9 cellular contexts compared by ENCODE assay signal in genomic region chr1:77413541-77414335, GRCh38.
DNase-seq lines count a peak whose midpoint lies in the region; ATAC-seq and TF ChIP-seq lines count a peak whose summit lies in the region.
"Had no signal": no experiment of that assay in that cellular context is flagged by ENCODE, and none has a peak within 500 bp of the region (broad histone marks: within the 10 kb centered on the region; RNA-seq: fewer than 3 reads in every experiment).

No MANE protein-coding gene starts in this region.

- H3K9me3 Mint-ChIP-seq in immature natural killer cell, result peaks cover 0 to 5% (median 3%) of the 10 kb centered on the region in 6 donors

- H3K27me3 Mint-ChIP-seq in immature natural killer cell (ENCODE audit: low read depth in 3 of 3), result peaks cover 5 to 25% (median 13%) of the 10 kb centered on the region in 3 donors

- no peak for TF ChIP-seq CTCF in foreskin fibroblast (IDR thresholded peaks at IDR 0.05; ENCODE audit: low read depth, low read length)

- peak overlapping the region in 1 of 6 donors; percentile 2 for H3K27ac Mint-ChIP-seq in immature natural killer cell

- H3K4me3 Mint-ChIP-seq in immature natural killer cell, result peak overlapping the region; percentile 49 to 83 (median 72)

- ATAC-seq in GM18858 (IDR thresholded peaks at IDR 0.05; ENCODE audit: unreplicated experiment) (peak; percentile 79), GM21717 (IDR thresholded peaks at IDR 0.05; ENCODE audit: unreplicated experiment) (peak; percentile 87), HG03571 (IDR thresholded peaks at IDR 0.05; ENCODE audit: unreplicated experiment) (peak; percentile 91), left lobe of liver (no peak)

- H3K4me3 ChIP-seq in foreskin fibroblast (ENCODE audit: low read depth in 1 of 2, low read length in 2 of 2), result no peak overlapping the region
- H3K4me3 ChIP-seq: SK-N-MC had no signal

- peaks cover 0 to 39% (median 8%) of the 10 kb centered on the region in 3 donors for H3K36me3 Mint-ChIP-seq in immature natural killer cell

- peaks cover 21 to 26% of the 10 kb centered on the region in 2 donors for H3K4me1 Mint-ChIP-seq in immature natural killer cell

- DNase-seq in immature natural killer cell (peak; percentile 18 to 28 (median 23)), foreskin fibroblast (no peak), NCI-H510A (lab: John Stamatoyannopoulos, UW) (no peak), cerebellum (ENCODE audit: low spot score) (no peak), left lobe of liver (ENCODE audit: low spot score) (no peak)

Comparison
In these comparisons a context has a peak if more than half of its experiments do, and no peak if none do; other contexts are left out.
1. DNase-seq: peak in immature natural killer cell (3 of 3); none in foreskin fibroblast (0 of 2), NCI-H510A (single experiment), cerebellum (single experiment) and left lobe of liver (single experiment).